15 cellular contexts compared by ENCODE assay signal in genomic region chr18:44654555-44654954, GRCh38. TPM values are rescaled to one million over a fixed set of nuclear protein-coding genes. Genes with fewer than 3 reads are reported as not detected.
DNase-seq lines count a peak whose midpoint lies in the region; ATAC-seq and TF ChIP-seq lines count a peak whose summit lies in the region.
"Had no signal": no experiment of that assay in that cellular context is flagged by ENCODE, and none has a peak within 500 bp of the region (broad histone marks: within the 10 kb centered on the region; RNA-seq: fewer than 3 reads in every experiment).

No MANE protein-coding gene starts in this region.

- H2BK15ac ChIP-seq in mesenchymal stem cell (ENCODE audit: low read depth, poor library complexity, severe bottlenecking): no peak overlapping the region

- H2BK12ac ChIP-seq in mesenchymal stem cell (ENCODE audit: low read length in 2 of 2): peak overlapping the region in 1 of 2 experiments; percentile 25

- no peak overlapping the region for H2BK120ac ChIP-seq in mesenchymal stem cell (ENCODE audit: low read depth, low read length)

- H3K9me3 ChIP-seq in mesenchymal stem cell (ENCODE audit: control insufficient read depth, low read length): no peaks in the 10 kb centered on the region
- H3K9me3 ChIP-seq: SJCRH30 had no signal

- H3K4ac ChIP-seq in mesenchymal stem cell (ENCODE audit: low read depth in 1 of 2, low read length in 2 of 2): no peak overlapping the region

- peak overlapping the region; percentile 24 to 77 for H3K18ac ChIP-seq in mesenchymal stem cell (ENCODE audit: low read depth in 1 of 2, low read length in 2 of 2)

- no peak overlapping the region for H4K8ac ChIP-seq in mesenchymal stem cell (ENCODE audit: low read length)

- TF ChIP-seq CTCF in AG09309 (IDR thresholded peaks at IDR 0.05; ENCODE audit: control insufficient read depth, insufficient read depth, low read depth, low read length, missing control alignments): no peak

- ATAC-seq in HG03342 (IDR thresholded peaks at IDR 0.05; ENCODE audit: unreplicated experiment) (no peak), GM19324 (IDR thresholded peaks at IDR 0.05; ENCODE audit: low FRiP score, unreplicated experiment) (no peak), GM19023 (IDR thresholded peaks at IDR 0.05; ENCODE audit: unreplicated experiment) (no peak)
- ATAC-seq: stimulated activated naive CD8-positive, alpha-beta T cell treated with anti-CD3 and anti-CD28 coated beads, Interleukin-15, Interleukin-2, amounts not matched to agents 100 U/mL and 50 U/mL, for 24 hours had no signal

- no peak overlapping the region for H3K14ac ChIP-seq in mesenchymal stem cell (ENCODE audit: low read length in 2 of 2)

- no peak overlapping the region for H2AFZ ChIP-seq in mesenchymal stem cell (ENCODE audit: low read depth, low read length)

- WGBS in mesenchymal stem cell: 0% methylated on average over 3 of the region's 3 CpGs

- H3K79me1 ChIP-seq in mesenchymal stem cell (replicated peaks; ENCODE audit: low read length, poor library complexity, severe bottlenecking): no peaks in the 10 kb centered on the region

- H2BK5ac ChIP-seq in mesenchymal stem cell (ENCODE audit: low read depth, low read length, poor library complexity, severe bottlenecking): peak overlapping the region; percentile 71

- peak overlapping the region; percentile 93 for H3K27ac ChIP-seq in mesenchymal stem cell (ENCODE audit: low read length, poor library complexity, severe bottlenecking)
- H3K27ac ChIP-seq: C4-2B, SJCRH30 had no signal

- peak overlapping the region; percentile 61 for H3K4me2 ChIP-seq in mesenchymal stem cell (ENCODE audit: low read length, poor library complexity, severe bottlenecking)

- H3K4me3 ChIP-seq in AG09309 (ENCODE audit: control insufficient read depth, low read depth, low read length): no peak overlapping the region
- H3K4me3 ChIP-seq in mesenchymal stem cell (ENCODE audit: insufficient read depth in 1 of 2, low read depth in 1 of 2, low read length in 2 of 2): peak overlapping the region in 1 of 2 experiments; percentile 16
- H3K4me3 ChIP-seq: SJCRH30 had no signal

- no peak overlapping the region for H4K91ac ChIP-seq in mesenchymal stem cell (ENCODE audit: low read length)

- no peaks in the 10 kb centered on the region for H3K36me3 ChIP-seq in mesenchymal stem cell (ENCODE audit: control insufficient read depth in 1 of 2, insufficient read depth in 2 of 2, low read depth in 1 of 2, low read length in 2 of 2)
- H3K36me3 ChIP-seq: SJCRH30 had no signal

- H3K9ac ChIP-seq in mesenchymal stem cell (ENCODE audit: low read length): peak overlapping the region; percentile 53

- DNase-seq in AG09309 (ENCODE audit: low read depth) (peak; percentile 68), M059J (ENCODE audit: low read depth) (peak; percentile 96), dermis microvascular lymphatic vessel endothelial cell (ENCODE audit: low read depth in 2 of 2) (peak; percentile 3 to 69), mesenchymal stem cell (peak; percentile 54), SKM-1 (lab: John Stamatoyannopoulos, UW; ENCODE audit: unreplicated experiment) (no peak)
- DNase-seq: activated naive CD4-positive, alpha-beta T cell treated with anti-CD3 and anti-CD28 coated beads for 36 hours; NCI-H1048; NCI-H526; stimulated activated CD4-positive, alpha-beta T cell treated with anti-CD3 and anti-CD28 coated beads, Interleukin-1b, Interleukin-23, amount 100 ng/mL, for 48 hours; stimulated activated naive CD8-positive, alpha-beta T cell treated with anti-CD3 and anti-CD28 coated beads, Interleukin-15, Interleukin-2, amounts not matched to agents 100 U/mL and 50 U/mL, for 24 hours had no signal

- no peaks in the 10 kb centered on the region for H3K27me3 ChIP-seq in mesenchymal stem cell (ENCODE audit: control insufficient read depth in 1 of 2, insufficient read depth in 1 of 2, low read length in 2 of 2)
- H3K27me3 ChIP-seq: SJCRH30 had no signal

- H2AK5ac ChIP-seq in mesenchymal stem cell (ENCODE audit: low read length, severe bottlenecking): no peak overlapping the region

- no peak overlapping the region for H3K23ac ChIP-seq in mesenchymal stem cell (ENCODE audit: low read length in 2 of 2)

- peaks cover 5% of the 10 kb centered on the region for H3K4me1 ChIP-seq in mesenchymal stem cell (ENCODE audit: control insufficient read depth, insufficient read depth, low read depth, low read length)

RNA-seq across cellular contexts. Expression of gene SETBP1, which starts 26.1 kb away (rescaled TPM):
- 1.9 and 4.1 TPM in 2 replicates for total RNA-seq in M059J (2014; rRNA removed; shearing (Covaris generic))
- total RNA-seq in dermis microvascular lymphatic vessel endothelial cell: 2.3 and 6.4 TPM in 2 replicates
- polyA plus RNA-seq in mesenchymal stem cell (2013, experiment 1 of 2): 4.5 TPM
- 4.5 TPM for polyA plus RNA-seq in mesenchymal stem cell (2013, experiment 2 of 2)
